In genomic region chr9:100774962-100775361, GRCh38 we compare ENCODE assay signal across 2 cellular contexts.
A peak's percentile ranks its signal among the peaks of the same experiment; 100 is the strongest.
TF ChIP-seq lines count a peak whose summit lies in the region.

No MANE protein-coding gene starts in this region.

TF ChIP-seq in GM23338, 12 proteins besides CTCF, POLR2A, EP300 and RAD21:
- TF ChIP-seq EZH2 (IDR thresholded peaks at IDR 0.05; ENCODE audit: low read depth, unreplicated experiment) (no peak), CREB1 (CRISPR knock-in tag; IDR thresholded peaks at IDR 0.05; ENCODE audit: low read depth) (no peak), NANOG (IDR thresholded peaks at IDR 0.05; ENCODE audit: borderline replicate concordance) (no peak), REST (IDR thresholded peaks at IDR 0.05; ENCODE audit: unreplicated experiment) (no peak), STAT1 (IDR thresholded peaks at IDR 0.05; ENCODE audit: unreplicated experiment) (no peak), JUNB (IDR thresholded peaks at IDR 0.05; ENCODE audit: unreplicated experiment) (no peak), ZNF462 (CRISPR knock-in tag; IDR thresholded peaks at IDR 0.05) (no peak), EZH2phosphoT487 (IDR thresholded peaks at IDR 0.05; ENCODE audit: unreplicated experiment) (no peak), POLR2AphosphoS5 (IDR thresholded peaks at IDR 0.05; ENCODE audit: low read depth) (no peak), ZNF331 (CRISPR knock-in tag; IDR thresholded peaks at IDR 0.05; ENCODE audit: low read depth) (no peak), ZNF114 (CRISPR knock-in tag; IDR thresholded peaks at IDR 0.05) (no peak)
- TF ChIP-seq, protein P1, sequence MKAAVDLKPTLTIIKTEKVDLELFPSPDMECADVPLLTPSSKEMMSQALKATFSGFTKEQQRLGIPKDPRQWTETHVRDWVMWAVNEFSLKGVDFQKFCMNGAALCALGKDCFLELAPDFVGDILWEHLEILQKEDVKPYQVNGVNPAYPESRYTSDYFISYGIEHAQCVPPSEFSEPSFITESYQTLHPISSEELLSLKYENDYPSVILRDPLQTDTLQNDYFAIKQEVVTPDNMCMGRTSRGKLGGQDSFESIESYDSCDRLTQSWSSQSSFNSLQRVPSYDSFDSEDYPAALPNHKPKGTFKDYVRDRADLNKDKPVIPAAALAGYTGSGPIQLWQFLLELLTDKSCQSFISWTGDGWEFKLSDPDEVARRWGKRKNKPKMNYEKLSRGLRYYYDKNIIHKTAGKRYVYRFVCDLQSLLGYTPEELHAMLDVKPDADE (IDR thresholded peaks at IDR 0.05) = no peak; the same call in 1 of the 2 replicates

TF ChIP-seq in H1, 55 proteins besides CTCF, POLR2A, EP300 and RAD21:
- TF ChIP-seq SIX5 (IDR thresholded peaks at IDR 0.05; ENCODE audit: low read depth, low read length) = no peak
- TF ChIP-seq POU5F1 (IDR thresholded peaks at IDR 0.05; ENCODE audit: low read depth, low read length) = 0 out of 2 replicates have a peak, but pooled peaks have one; percentile 29
